9 cellular contexts compared by ENCODE assay signal in the genomic region with DNA sequence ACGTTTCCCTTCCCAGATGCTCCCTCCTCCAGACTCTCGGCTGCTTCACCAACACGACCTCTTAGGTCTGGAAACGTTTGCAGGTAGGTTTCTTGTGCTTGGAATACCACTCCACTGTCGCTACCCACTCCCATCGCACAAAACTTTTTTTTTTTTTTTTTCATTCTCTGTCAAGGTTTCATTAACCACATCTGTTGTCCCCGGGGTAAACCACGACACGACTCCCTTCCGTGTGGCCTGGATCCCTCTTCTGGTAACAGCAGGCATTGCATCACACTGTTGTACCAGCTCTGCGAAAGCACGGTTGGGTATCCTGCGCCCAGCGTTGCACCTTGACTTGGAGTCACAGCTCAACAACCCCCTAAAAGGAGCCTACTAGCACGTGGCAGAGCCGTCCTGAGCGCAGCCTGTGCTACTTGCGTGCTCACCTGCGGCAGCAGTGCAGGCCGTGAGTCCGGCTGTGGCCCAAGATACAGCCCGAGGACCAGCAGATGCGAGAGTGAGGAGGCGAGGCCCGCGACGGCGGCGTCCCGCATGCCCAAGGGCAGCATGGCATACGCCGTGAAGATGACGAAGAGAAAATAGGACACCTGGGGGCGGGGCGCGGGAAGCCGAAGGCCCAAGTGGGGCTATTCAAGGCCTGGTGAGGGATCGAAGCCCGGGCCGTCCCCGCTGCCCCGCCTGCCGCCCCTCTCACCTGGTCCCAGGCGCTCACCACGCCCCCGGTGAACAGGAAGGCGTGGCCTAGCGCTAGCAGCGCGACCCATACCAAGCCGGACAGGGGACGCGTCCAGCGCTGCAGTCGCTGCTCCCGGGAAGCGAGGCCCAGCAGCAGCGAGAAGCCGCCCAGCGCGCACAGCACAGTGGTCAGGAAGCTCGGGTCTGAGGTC. TPM values are rescaled to one million over a fixed set of nuclear protein-coding genes. Genes with fewer than 3 reads are reported as not detected.
DNase-seq lines count a peak whose midpoint lies in the region; ATAC-seq lines count a peak whose summit lies in the region.
"Had no signal": no experiment of that assay in that cellular context is flagged by ENCODE, and none has a peak within 500 bp of the region (broad histone marks: within the 10 kb centered on the region; RNA-seq: fewer than 3 reads in every experiment).

No MANE protein-coding gene starts in this region.

- DNase-seq in AG20443 (ENCODE audit: low spot score): peak; percentile 85
- peak; percentile 56 for DNase-seq in NCI-H460 (ENCODE audit: extremely low read depth, low read depth)
- peak; percentile 84 for DNase-seq in activated CD4-positive, alpha-beta T cell treated with anti-CD3 and anti-CD28 coated beads, Interleukin-2, amount 50 U/mL, for 1 hour
- DNase-seq in dermis microvascular lymphatic vessel endothelial cell (ENCODE audit: low read depth in 2 of 2): peak; percentile 36 to 52
- peak; percentile 56 to 75 for DNase-seq in lung microvascular endothelial cell (ENCODE audit: low read depth in 2 of 2)
- peak; percentile 63 for DNase-seq in stimulated activated CD8-positive, alpha-beta memory T cell treated with anti-CD3 and anti-CD28 coated beads, Interleukin-12 subunit alpha, Interleukin-12 subunit beta, amount 100 ng/mL, for 4 hours (ENCODE audit: low read depth)

- peak; percentile 63 for ATAC-seq in GM18870 (IDR thresholded peaks at IDR 0.05; ENCODE audit: unreplicated experiment)
- ATAC-seq in HG03108 (IDR thresholded peaks at IDR 0.05; ENCODE audit: unreplicated experiment): peak; percentile 64

RNA-seq across cellular contexts. Expression of a gene that starts 2.5 kb away (rescaled TPM):
- 0.40 TPM in 1 of 2 replicates, not detected in the other for total RNA-seq in NCI-H460 (2014; rRNA removed; shearing (Covaris generic))
- polyA plus RNA-seq in NCI-H460 (2014; cell fraction: nucleus; rRNA removed): 0.08 TPM in 1 of 2 replicates, not detected in the other
- total RNA-seq in dermis microvascular lymphatic vessel endothelial cell (29.3 and 51.2 TPM in 2 replicates), lung microvascular endothelial cell (34.9 and 60.1 TPM in 2 replicates)
- total RNA-seq: HT1080 had no signal

RNA-seq across cellular contexts. Expression of a gene that starts 7.5 kb away (rescaled TPM):
- total RNA-seq in NCI-H460 (2014; rRNA removed; shearing (Covaris generic)): not detected in 2 replicates
- not detected in 2 replicates for polyA plus RNA-seq in NCI-H460 (2014; cell fraction: nucleus; rRNA removed)
- total RNA-seq in dermis microvascular lymphatic vessel endothelial cell: 1.4 and 1.8 TPM in 2 replicates
- 0.60 and 0.65 TPM in 2 replicates for total RNA-seq in lung microvascular endothelial cell

RNA-seq across cellular contexts. Expression of a gene that starts 21.0 kb away (rescaled TPM):
- total RNA-seq in NCI-H460 (2014; rRNA removed; shearing (Covaris generic)): 11.1 and 13.4 TPM in 2 replicates
- 102 and 176 TPM in 2 replicates for polyA plus RNA-seq in NCI-H460 (2014; cell fraction: nucleus; rRNA removed)
- total RNA-seq in dermis microvascular lymphatic vessel endothelial cell (2.0 and 2.2 TPM in 2 replicates), lung microvascular endothelial cell (2.0 and 2.2 TPM in 2 replicates)

RNA-seq across cellular contexts. Expression of a gene that starts 22.4 kb away (rescaled TPM):
- 7.7 and 8.6 TPM in 2 replicates for total RNA-seq in NCI-H460 (2014; rRNA removed; shearing (Covaris generic))
- 108 and 148 TPM in 2 replicates for polyA plus RNA-seq in NCI-H460 (2014; cell fraction: nucleus; rRNA removed)
- 2.1 and 3.2 TPM in 2 replicates for total RNA-seq in dermis microvascular lymphatic vessel endothelial cell
- total RNA-seq in lung microvascular endothelial cell: 2.0 and 2.8 TPM in 2 replicates

RNA-seq across cellular contexts. Expression of a gene that starts 24.6 kb away (rescaled TPM):
- total RNA-seq in NCI-H460 (2014; rRNA removed; shearing (Covaris generic)): not detected in 2 replicates
- not detected in 2 replicates for polyA plus RNA-seq in NCI-H460 (2014; cell fraction: nucleus; rRNA removed)
- total RNA-seq in dermis microvascular lymphatic vessel endothelial cell: 1.5 and 2.4 TPM in 2 replicates
- total RNA-seq in lung microvascular endothelial cell: 1.3 and 2.6 TPM in 2 replicates

Comparison
In these comparisons a context has a peak if more than half of its experiments do, and no peak if none do; other contexts are left out.
1. Peak in every context shown above with its lines: DNase-seq and ATAC-seq.
2. RNA of a gene that starts 2.5 kb away (total RNA-seq): 34.9 to 60.1 TPM in lung microvascular endothelial cell and 29.3 to 51.2 TPM in dermis microvascular lymphatic vessel endothelial cell; 0.40 TPM in NCI-H460; every median in the first group is over 10 times any median in the second.